9 cellular contexts compared by ENCODE assay signal in the genomic region with DNA sequence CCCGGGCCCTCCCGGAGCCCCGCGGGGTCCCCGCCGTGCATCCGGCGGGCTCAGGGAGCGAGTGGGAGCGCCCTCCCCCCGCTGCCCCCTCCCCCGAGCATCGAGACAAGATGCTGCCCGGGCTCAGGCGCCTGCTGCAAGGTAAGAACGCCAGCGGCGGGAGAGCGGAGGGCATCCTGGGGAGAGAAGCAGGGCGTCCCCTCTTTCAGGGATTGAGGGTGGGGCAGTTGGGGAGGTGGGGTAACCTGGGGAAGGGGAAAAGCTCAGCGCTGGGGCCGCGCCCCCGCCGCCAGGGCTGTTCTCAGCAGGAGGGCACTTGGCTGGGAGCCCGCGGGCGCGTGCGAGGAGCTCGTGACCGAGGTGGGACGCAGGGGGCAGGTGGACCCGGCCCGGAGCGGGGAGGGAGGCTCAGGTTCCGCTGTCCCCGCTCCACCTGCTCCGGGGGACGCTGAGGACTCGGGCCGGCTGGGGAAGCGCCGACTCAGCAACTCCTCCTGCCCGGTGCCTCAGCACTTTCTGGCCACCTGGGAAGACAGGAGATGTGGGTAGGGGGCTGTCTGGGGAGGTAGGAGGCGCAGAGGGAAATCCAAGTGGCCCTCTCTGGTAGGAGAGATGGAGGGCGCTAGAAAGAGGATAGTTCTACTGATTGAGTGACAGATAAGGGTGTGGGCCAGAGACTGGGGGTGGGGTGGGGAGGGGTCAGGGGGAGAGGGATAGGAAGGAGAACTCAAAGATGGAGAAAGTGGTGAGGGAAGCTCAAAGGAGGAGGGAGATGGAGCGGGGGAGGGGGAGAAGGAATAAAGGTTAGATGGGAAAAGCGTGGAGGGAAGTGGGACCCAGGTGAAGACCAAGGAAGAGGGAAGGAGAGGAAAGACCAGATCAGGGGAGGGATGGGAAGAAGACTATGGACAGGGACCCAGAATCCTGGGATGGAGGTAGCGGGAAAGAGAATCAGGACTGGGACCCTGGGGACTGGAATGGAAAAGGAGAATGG. TPM values are rescaled to one million over a fixed set of nuclear protein-coding genes. Genes with fewer than 3 reads are reported as not detected.
DNase-seq lines count a peak whose midpoint lies in the region; ATAC-seq, FAIRE-seq and TF ChIP-seq lines count a peak whose summit lies in the region.
"Had no signal": no experiment of that assay in that cellular context is flagged by ENCODE, and none has a peak within 500 bp of the region (broad histone marks: within the 10 kb centered on the region; RNA-seq: fewer than 3 reads in every experiment).

No MANE protein-coding gene starts in this region.

- no peak for FAIRE-seq in GM19239 (lab: Jason Lieb, UNC)
- FAIRE-seq: TTC549 had no signal

- H3K9me3 Mint-ChIP-seq in activated CD8-positive, alpha-beta T cell treated with anti-CD3 and anti-CD28 coated beads, Interleukin-2, amount 10 ng/mL, durations not matched to agents 7 days and 5 days (ENCODE audit: insufficient read depth) = no peaks in the 10 kb centered on the region
- H3K9me3 Mint-ChIP-seq in activated CD8-positive, alpha-beta T cell treated with anti-CD3 and anti-CD28 coated beads for 36 hours = no peaks in the 10 kb centered on the region

- intact Hi-C loops in activated CD8-positive, alpha-beta T cell treated with anti-CD3 and anti-CD28 coated beads for 36 hours (cut with micrococcal nuclease) = no loop called here

- H3K36me3 ChIP-seq in Peyer's patch (no peaks in the 10 kb centered on the region), iPS DF 6.9 (ENCODE audit: control insufficient read depth, insufficient read depth, low read length) (no peaks in the 10 kb centered on the region), suprapubic skin (no peaks in the 10 kb centered on the region)

- no peak for ATAC-seq in activated CD8-positive, alpha-beta T cell treated with anti-CD3 and anti-CD28 coated beads, Interleukin-2, amount 10 ng/mL, durations not matched to agents 7 days and 5 days
- ATAC-seq in activated CD8-positive, alpha-beta T cell treated with anti-CD3 and anti-CD28 coated beads for 36 hours = no peak
- no peak for ATAC-seq in GM18519 (IDR thresholded peaks at IDR 0.05; ENCODE audit: low FRiP score, unreplicated experiment)

- POLR2A ChIA-PET in activated CD8-positive, alpha-beta T cell treated with anti-CD3 and anti-CD28 coated beads, Interleukin-2, amount 10 ng/mL, durations not matched to agents 7 days and 5 days (lab: Charles Lee) = interaction anchor here (1.3 kb wide), 1 partner anchor 64 kb away, joined by 3 read pairs; no protein-coding TSS in a partner anchor
- POLR2A ChIA-PET in activated CD8-positive, alpha-beta T cell treated with anti-CD3 and anti-CD28 coated beads for 36 hours (lab: Charles Lee) = interaction anchor here (1.1 to 1.5 kb wide), 4 partner anchors 13 to 36 kb away, joined by 3 to 6 read pairs (median 4); a partner anchor contains a TSS

- no peak for DNase-seq in activated CD8-positive, alpha-beta T cell treated with anti-CD3 and anti-CD28 coated beads, Interleukin-2, amount 10 ng/mL, durations not matched to agents 7 days and 5 days
- no peak for DNase-seq in activated CD8-positive, alpha-beta T cell treated with anti-CD3 and anti-CD28 coated beads for 36 hours
- DNase-seq in Peyer's patch = no peak
- DNase-seq in iPS DF 6.9 (ENCODE audit: low read depth, low spot score) = no peak
- no peak for DNase-seq in suprapubic skin (ENCODE audit: low spot score in 2 of 2)
- DNase-seq in effector CD4-positive, alpha-beta T cell = no peak
- DNase-seq in GM19239 (ENCODE audit: insufficient read length, low spot score) = no peak

- no peak overlapping the region for H3K27ac ChIP-seq in Peyer's patch
- no peak overlapping the region for H3K27ac ChIP-seq in iPS DF 6.9 (ENCODE audit: low read length)
- no peak overlapping the region for H3K27ac ChIP-seq in suprapubic skin

- H3K4me3 Mint-ChIP-seq in activated CD8-positive, alpha-beta T cell treated with anti-CD3 and anti-CD28 coated beads, Interleukin-2, amount 10 ng/mL, durations not matched to agents 7 days and 5 days = peak overlapping the region; percentile 1
- H3K4me3 Mint-ChIP-seq in activated CD8-positive, alpha-beta T cell treated with anti-CD3 and anti-CD28 coated beads for 36 hours = no peak overlapping the region

- H3K27me3 ChIP-seq in Peyer's patch (peaks cover 0 to 10% of the 10 kb centered on the region in 2 donors), iPS DF 6.9 (ENCODE audit: control insufficient read depth, insufficient read depth, low read length) (peaks cover 11% of the 10 kb centered on the region), suprapubic skin (peaks cover 22% of the 10 kb centered on the region)

- H3K4me1 ChIP-seq in Peyer's patch (peaks cover 9 to 37% (median 28%) of the 10 kb centered on the region in 4 donors), iPS DF 6.9 (ENCODE audit: control insufficient read depth, insufficient read depth, low read length) (peaks cover 12% of the 10 kb centered on the region), suprapubic skin (peaks cover 46% of the 10 kb centered on the region)

- H3K4me3 ChIP-seq in Peyer's patch = peak overlapping the region; percentile 31 to 56 (median 46)
- peak overlapping the region; percentile 90 for H3K4me3 ChIP-seq in iPS DF 6.9 (ENCODE audit: low read length)
- peak overlapping the region; percentile 46 for H3K4me3 ChIP-seq in suprapubic skin

- no peak overlapping the region for H3K27ac Mint-ChIP-seq in activated CD8-positive, alpha-beta T cell treated with anti-CD3 and anti-CD28 coated beads, Interleukin-2, amount 10 ng/mL, durations not matched to agents 7 days and 5 days
- H3K27ac Mint-ChIP-seq in activated CD8-positive, alpha-beta T cell treated with anti-CD3 and anti-CD28 coated beads for 36 hours = no peak overlapping the region

- H3K9me3 ChIP-seq in Peyer's patch = no peaks in the 10 kb centered on the region
- H3K9me3 ChIP-seq in iPS DF 6.9 (ENCODE audit: control insufficient read depth, insufficient read depth, low read length) = no peaks in the 10 kb centered on the region
- no peaks in the 10 kb centered on the region for H3K9me3 ChIP-seq in suprapubic skin

- CTCF ChIA-PET in activated CD8-positive, alpha-beta T cell treated with anti-CD3 and anti-CD28 coated beads, Interleukin-2, amount 10 ng/mL, durations not matched to agents 7 days and 5 days (lab: Charles Lee) = interaction anchor here (0.6 to 9.8 kb wide), 13 partner anchors 9 to 183 kb away, joined by 3 to 239 read pairs (median 7); a partner anchor contains a TSS
- CTCF ChIA-PET in activated CD8-positive, alpha-beta T cell treated with anti-CD3 and anti-CD28 coated beads for 36 hours (lab: Charles Lee) = interaction anchor here (1.2 to 9.1 kb wide), 9 partner anchors 11 to 180 kb away, joined by 3 to 254 read pairs (median 16); a partner anchor contains a TSS

- H3K4me1 Mint-ChIP-seq in activated CD8-positive, alpha-beta T cell treated with anti-CD3 and anti-CD28 coated beads, Interleukin-2, amount 10 ng/mL, durations not matched to agents 7 days and 5 days (ENCODE audit: low read depth) = peaks cover 39% of the 10 kb centered on the region
- peaks cover 21% of the 10 kb centered on the region for H3K4me1 Mint-ChIP-seq in activated CD8-positive, alpha-beta T cell treated with anti-CD3 and anti-CD28 coated beads for 36 hours (ENCODE audit: low read depth)

- TF ChIP-seq CTCF in activated CD8-positive, alpha-beta T cell treated with anti-CD3 and anti-CD28 coated beads for 36 hours (IDR thresholded peaks at IDR 0.05) = no peak
- TF ChIP-seq CTCF in Peyer's patch (IDR thresholded peaks at IDR 0.05) (no peak), suprapubic skin (IDR thresholded peaks at IDR 0.05) (no peak)

- no CpG with 5 or more reads among the region's 50 CpGs for WGBS in iPS DF 6.9 (ENCODE audit: insufficient coverage, insufficient read length)
- 24% methylated on average over 21 of the region's 50 CpGs for WGBS in suprapubic skin

- TF ChIP-seq POLR2A in Peyer's patch (IDR thresholded peaks at IDR 0.05) (no peak), suprapubic skin (IDR thresholded peaks at IDR 0.05) (no peak)

- no peak for TF ChIP-seq EP300 in suprapubic skin (IDR thresholded peaks at IDR 0.05)

- no peaks in the 10 kb centered on the region for H3K36me3 Mint-ChIP-seq in activated CD8-positive, alpha-beta T cell treated with anti-CD3 and anti-CD28 coated beads, Interleukin-2, amount 10 ng/mL, durations not matched to agents 7 days and 5 days (ENCODE audit: low read depth)
- H3K36me3 Mint-ChIP-seq in activated CD8-positive, alpha-beta T cell treated with anti-CD3 and anti-CD28 coated beads for 36 hours (ENCODE audit: low read depth) = no peaks in the 10 kb centered on the region

- H3K27me3 Mint-ChIP-seq in activated CD8-positive, alpha-beta T cell treated with anti-CD3 and anti-CD28 coated beads, Interleukin-2, amount 10 ng/mL, durations not matched to agents 7 days and 5 days (ENCODE audit: low read depth) = peaks cover 39% of the 10 kb centered on the region
- H3K27me3 Mint-ChIP-seq in activated CD8-positive, alpha-beta T cell treated with anti-CD3 and anti-CD28 coated beads for 36 hours = peaks cover 33% of the 10 kb centered on the region

RNA-seq across cellular contexts. Expression of a gene that starts 0.7 kb away (rescaled TPM):
- total RNA-seq in activated CD8-positive, alpha-beta T cell treated with anti-CD3 and anti-CD28 coated beads, Interleukin-2, amount 10 ng/mL, durations not matched to agents 7 days and 5 days = under 1 TPM; 0.47 to 0.57 TPM
- total RNA-seq in activated CD8-positive, alpha-beta T cell treated with anti-CD3 and anti-CD28 coated beads for 36 hours = under 1 TPM; 0.23 to 0.27 TPM
- 1 to 10 TPM in 1 of 4 donors, not detected in 3; 1.2 TPM for total RNA-seq in Peyer's patch
- 1 to 10 TPM in 3 of 4 donors, under 1 TPM in 1; 0.64 to 4.8 (median 3.2) TPM for total RNA-seq in suprapubic skin

RNA-seq across cellular contexts. Expression of a gene that starts 34.1 kb away (rescaled TPM):
- 100 to 1,000 TPM; 103 to 120 TPM for total RNA-seq in activated CD8-positive, alpha-beta T cell treated with anti-CD3 and anti-CD28 coated beads, Interleukin-2, amount 10 ng/mL, durations not matched to agents 7 days and 5 days
- total RNA-seq in activated CD8-positive, alpha-beta T cell treated with anti-CD3 and anti-CD28 coated beads for 36 hours = 100 to 1,000 TPM; 294 to 300 TPM
- total RNA-seq in Peyer's patch = 10 to 100 TPM in 3 of 4 donors, 1 to 10 TPM in 1; 5.1 to 38.8 (median 17.6) TPM
- 10 to 100 TPM; 44.5 to 70.4 (median 60.0) TPM for total RNA-seq in suprapubic skin

RNA-seq across cellular contexts. Expression of a gene that starts 54.4 kb away (rescaled TPM):
- total RNA-seq in activated CD8-positive, alpha-beta T cell treated with anti-CD3 and anti-CD28 coated beads, Interleukin-2, amount 10 ng/mL, durations not matched to agents 7 days and 5 days = 10 to 100 TPM; 26.4 to 28.4 TPM
- 10 to 100 TPM; 32.1 to 34.0 TPM for total RNA-seq in activated CD8-positive, alpha-beta T cell treated with anti-CD3 and anti-CD28 coated beads for 36 hours
- total RNA-seq in Peyer's patch (10 to 100 TPM in 3 of 4 donors, 1 to 10 TPM in 1; 4.6 to 19.0 (median 11.2) TPM), suprapubic skin (10 to 100 TPM; 13.8 to 48.8 (median 22.3) TPM)
